ENCODE assay signal across 1 cellular context in the genomic region with DNA sequence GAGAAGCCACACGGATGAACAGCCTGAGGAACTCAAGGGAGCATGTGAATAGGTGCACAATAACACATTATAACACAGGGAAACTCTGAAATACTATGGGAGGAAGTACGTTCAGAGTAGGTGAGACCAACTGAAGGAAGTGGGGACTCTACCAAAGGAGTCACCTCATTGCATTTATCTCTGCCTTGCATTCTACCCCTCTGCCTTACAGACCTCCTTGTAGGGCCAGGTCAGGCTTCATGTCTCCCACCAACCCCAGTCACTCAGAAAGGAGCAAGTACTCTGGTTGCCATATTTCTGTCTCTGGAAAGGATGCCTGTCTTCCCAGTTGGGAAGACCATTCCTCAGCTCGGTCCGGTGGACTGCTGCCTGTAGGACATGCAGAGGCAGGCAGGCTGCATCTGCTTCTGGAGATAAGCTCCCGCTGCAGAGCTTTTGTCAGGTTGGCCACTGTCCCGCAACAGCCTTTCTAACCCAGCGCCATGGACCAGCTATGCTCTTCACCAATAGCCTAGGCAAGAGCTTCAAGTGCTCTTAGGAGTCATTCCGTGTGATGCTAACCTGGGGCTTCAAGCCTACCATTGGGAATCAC.
TF ChIP-seq lines count a peak whose summit lies in the region.

No MANE protein-coding gene starts in this region.

TF ChIP-seq in H1, 55 proteins besides CTCF, POLR2A, EP300 and RAD21 (continued from another document):
- TF ChIP-seq SP2 (IDR thresholded peaks at IDR 0.05; ENCODE audit: low read length) (no peak), PHF8 (conservative IDR thresholded peaks at IDR 0.05; ENCODE audit: low read depth, low read length) (no peak)
